9 cellular contexts compared by ENCODE assay signal in genomic region chr9:83081010-83081409, GRCh38. TPM values are rescaled to one million over a fixed set of nuclear protein-coding genes. Genes with fewer than 3 reads are reported as not detected.
"Had no signal": no experiment of that assay in that cellular context is flagged by ENCODE, and none has a peak within 500 bp of the region (broad histone marks: within the 10 kb centered on the region; RNA-seq: fewer than 3 reads in every experiment).

No MANE protein-coding gene starts in this region.

- ATAC-seq: GM23338, HCT116 had no signal

- H3K36me3 ChIP-seq: HAP-1 had no signal

- H3K4me3 ChIP-seq: GM23248, GM23338, HAP-1 had no signal

- DNase-seq: GM23248, GOT3, H7, H9, HCEC 1CT, HFFc6 had no signal

- H3K4me2 ChIP-seq: GM23338 had no signal

- H3K9ac ChIP-seq: GM23248 had no signal

- H2AFZ ChIP-seq: GM23248, GM23338 had no signal

- H3K9me3 ChIP-seq: HAP-1 had no signal

- H3K27ac ChIP-seq: GM23248 had no signal

- H3K4me1 ChIP-seq: HAP-1 had no signal

RNA-seq across cellular contexts. Expression of gene RASEF, which starts 18.1 kb away (rescaled TPM):
- polyA plus RNA-seq: GM23248 had no signal
